15 cellular contexts compared by ENCODE assay signal in the genomic region with DNA sequence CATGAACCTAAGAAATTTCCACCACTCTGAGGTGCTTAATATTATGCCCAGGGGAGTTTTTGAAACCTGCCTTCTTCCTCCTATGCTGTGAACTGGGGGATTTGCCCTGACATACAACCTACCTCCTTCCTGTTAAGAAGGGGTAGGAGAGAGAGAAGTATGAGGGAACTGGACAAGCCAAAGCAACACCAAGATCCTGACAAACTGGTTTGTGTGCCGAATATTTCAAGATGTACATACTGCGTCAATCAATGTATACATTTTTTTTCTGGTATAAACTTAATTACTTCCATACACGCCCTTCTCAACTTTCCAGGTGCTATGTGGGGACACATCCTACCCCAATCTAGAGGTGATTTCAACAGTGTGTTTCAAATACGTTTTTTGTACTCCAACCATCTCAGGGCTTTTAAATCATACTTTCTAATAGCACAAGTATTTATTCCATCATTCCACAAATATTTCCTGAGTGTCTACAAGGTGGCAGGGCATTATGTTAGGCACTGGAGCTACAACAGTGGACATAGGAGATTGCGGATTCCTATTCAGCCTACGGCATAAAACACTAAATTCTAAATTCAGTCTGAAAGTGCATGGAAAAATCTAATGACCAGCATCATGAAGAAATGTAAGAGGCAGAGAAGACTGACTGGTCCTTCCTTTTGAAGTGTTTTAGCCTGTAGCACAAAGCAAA.
"Had no signal": no experiment of that assay in that cellular context is flagged by ENCODE, and none has a peak within 500 bp of the region (broad histone marks: within the 10 kb centered on the region; RNA-seq: fewer than 3 reads in every experiment).

No MANE protein-coding gene starts in this region.

- H3K9me3 ChIP-seq: ascending aorta, lower lobe of right lung, transverse colon had no signal

- H3K36me3 ChIP-seq: cardiac muscle cell, lower lobe of right lung had no signal

- FAIRE-seq: colon, frontal cortex had no signal

- DNase-seq: activated CD4-positive, CD25-positive, alpha-beta regulatory T cell treated with anti-CD3 and anti-CD28 coated beads, Interleukin-2, amount 50 U/mL, for 72 hours; activated naive CD4-positive, alpha-beta T cell treated with anti-CD3 and anti-CD28 coated beads for 36 hours; head of caudate nucleus; immature natural killer cell; lower lobe of right lung; naive B cell; retina; stimulated activated naive CD4-positive, alpha-beta T cell treated with Interleukin-2 at 50 U/mL for 16 hours; T-helper 1 cell; transverse colon had no signal

- H3K4me3 Mint-ChIP-seq: activated naive CD4-positive, alpha-beta T cell treated with anti-CD3 and anti-CD28 coated beads for 36 hours; activated T-helper 17 cell treated with anti-CD3 and anti-CD28 coated beads, Interleukin-2, amount 50 U/mL, for 72 hours; immature natural killer cell had no signal

- H3K27ac ChIP-seq: ascending aorta, cardiac muscle cell, lower lobe of right lung, transverse colon had no signal

- H3K27me3 ChIP-seq: ascending aorta, cardiac muscle cell, transverse colon had no signal

- ATAC-seq: activated T-helper 17 cell treated with anti-CD3 and anti-CD28 coated beads, Interleukin-2, amount 50 U/mL, for 72 hours; lower lobe of right lung had no signal

- H3K4me1 Mint-ChIP-seq: activated T-helper 17 cell treated with anti-CD3 and anti-CD28 coated beads, Interleukin-2, amount 50 U/mL, for 72 hours had no signal

- H3K36me3 Mint-ChIP-seq: immature natural killer cell had no signal

- H3K27me3 Mint-ChIP-seq: activated T-helper 17 cell treated with anti-CD3 and anti-CD28 coated beads, Interleukin-2, amount 50 U/mL, for 72 hours; naive B cell had no signal

- H3K27ac Mint-ChIP-seq: activated naive CD4-positive, alpha-beta T cell treated with anti-CD3 and anti-CD28 coated beads for 36 hours; activated T-helper 17 cell treated with anti-CD3 and anti-CD28 coated beads, Interleukin-2, amount 50 U/mL, for 72 hours; immature natural killer cell had no signal

- H3K4me3 ChIP-seq: ascending aorta, cardiac muscle cell, lower lobe of right lung, transverse colon had no signal

- H3K9me3 Mint-ChIP-seq: activated naive CD4-positive, alpha-beta T cell treated with anti-CD3 and anti-CD28 coated beads for 36 hours; activated T-helper 17 cell treated with anti-CD3 and anti-CD28 coated beads, Interleukin-2, amount 50 U/mL, for 72 hours had no signal
